ENCODE assay signal across 22 cellular contexts in genomic region chr2:196598846-196599245, GRCh38. TPM values are rescaled to one million over a fixed set of nuclear protein-coding genes. Genes with fewer than 3 reads are reported as not detected.
DNase-seq lines count a peak whose midpoint lies in the region; ATAC-seq and TF ChIP-seq lines count a peak whose summit lies in the region.
"Had no signal": no experiment of that assay in that cellular context is flagged by ENCODE, and none has a peak within 500 bp of the region (broad histone marks: within the 10 kb centered on the region; RNA-seq: fewer than 3 reads in every experiment).

No MANE protein-coding gene starts in this region.

- H3K27me3 ChIP-seq in IMR-90 (ENCODE audit: control insufficient read depth, insufficient read depth, low read length), result no peaks in the 10 kb centered on the region
- no peaks in the 10 kb centered on the region for H3K27me3 ChIP-seq in aorta (ENCODE audit: control insufficient read depth in 1 of 2, insufficient read depth in 2 of 2, low read length in 1 of 2)

- H3K27me3 Mint-ChIP-seq in chondrocyte (ENCODE audit: low read depth) (no peaks in the 10 kb centered on the region), osteocyte (ENCODE audit: unreplicated experiment) (no peaks in the 10 kb centered on the region)

- no peak overlapping the region for H3K23ac ChIP-seq in IMR-90 (ENCODE audit: low read depth, low read length)

- intact Hi-C loops in IMR-90 (cut with micrococcal nuclease) (no loop called here), aorta (cut with DNase I) (loop anchor here in 1 of 2 donors (10.0 kb wide), 1 partner anchor 304 kb away; no protein-coding TSS in a partner anchor)

- H2BK5ac ChIP-seq in IMR-90 (ENCODE audit: low read depth, low read length, poor library complexity, severe bottlenecking), result no peak overlapping the region

- H3K4me3 Mint-ChIP-seq in chondrocyte (ENCODE audit: unreplicated experiment) (no peak overlapping the region), osteocyte (ENCODE audit: unreplicated experiment) (no peak overlapping the region)
- H3K4me3 Mint-ChIP-seq: CD4-positive, alpha-beta T cell had no signal

- H4K91ac ChIP-seq in IMR-90 (ENCODE audit: insufficient read depth, low read depth, low read length), result no peak overlapping the region

- H4K5ac ChIP-seq in IMR-90 (ENCODE audit: low read depth, low read length), result no peak overlapping the region

- H3K4me2 ChIP-seq in IMR-90 (ENCODE audit: low read depth, low read length), result no peak overlapping the region
- H3K4me2 ChIP-seq: BLaER1 treated with 17β-estradiol and CSF1 and Interleukin-3, amounts not matched to agents 10 nM and 100 nM had no signal

- no peak overlapping the region for H2BK120ac ChIP-seq in IMR-90 (ENCODE audit: low read depth, low read length)

- in situ Hi-C loops in IMR-90 (cut with MboI; ENCODE audit: low sequenced_read_pairs), result no loop called here

- no peak overlapping the region for H2AK9ac ChIP-seq in IMR-90 (replicated peaks; ENCODE audit: low read depth, low read length, poor library complexity)

- no peak overlapping the region for H2BK15ac ChIP-seq in IMR-90 (ENCODE audit: low read depth, low read length)

- H3K9me3 ChIP-seq in IMR-90 (ENCODE audit: control insufficient read depth, insufficient read depth, low read length) (no peaks in the 10 kb centered on the region), aorta (ENCODE audit: control insufficient read depth, low read length) (no peaks in the 10 kb centered on the region)
- H3K9me3 ChIP-seq: BLaER1 treated with 17β-estradiol and CSF1 and Interleukin-3, amounts not matched to agents 10 nM and 100 nM had no signal

- no peak overlapping the region for H3K9ac ChIP-seq in IMR-90 (ENCODE audit: low read depth, low read length)
- H3K9ac ChIP-seq: BLaER1 treated with 17β-estradiol and CSF1 and Interleukin-3, amounts not matched to agents 10 nM and 100 nM had no signal

- H3K14ac ChIP-seq in IMR-90 (replicated peaks; ENCODE audit: low read depth, low read length), result no peak overlapping the region

- H3K9me3 Mint-ChIP-seq in chondrocyte (ENCODE audit: low read depth), result no peaks in the 10 kb centered on the region
- no peaks in the 10 kb centered on the region for H3K9me3 Mint-ChIP-seq in osteocyte (ENCODE audit: unreplicated experiment)
- H3K9me3 Mint-ChIP-seq: CD4-positive, alpha-beta T cell had no signal

- H3K18ac ChIP-seq in IMR-90 (ENCODE audit: low read depth, low read length), result no peak overlapping the region

- H3K36me3 Mint-ChIP-seq in chondrocyte (ENCODE audit: low read depth) (no peaks in the 10 kb centered on the region), osteocyte (ENCODE audit: unreplicated experiment) (no peaks in the 10 kb centered on the region)

- CTCF ChIA-PET in IMR-90 (lab: Yijun Ruan, JAX), result no interaction called here

- no peak overlapping the region for H4K8ac ChIP-seq in IMR-90 (ENCODE audit: low read depth in 2 of 2, low read length in 2 of 2)

- ATAC-seq in IMR-90 (ENCODE audit: low read depth), result no peak
- ATAC-seq in aorta (ENCODE audit: low FRiP score), result no peak
- ATAC-seq: Panc1 had no signal

- H3K4me1 Mint-ChIP-seq in chondrocyte (ENCODE audit: low read depth) (peaks cover 45% of the 10 kb centered on the region), osteocyte (ENCODE audit: unreplicated experiment) (peaks cover 37% of the 10 kb centered on the region)

- H3K4me1 ChIP-seq in IMR-90 (ENCODE audit: control insufficient read depth, insufficient read depth, low read length) (peaks cover 5% of the 10 kb centered on the region), aorta (ENCODE audit: control insufficient read depth in 1 of 2, insufficient read depth in 2 of 2, low read length in 2 of 2) (peaks cover 0 to 2% of the 10 kb centered on the region in 2 donors)
- H3K4me1 ChIP-seq: BLaER1 treated with 17β-estradiol and CSF1 and Interleukin-3, amounts not matched to agents 10 nM and 100 nM had no signal

- H2AK5ac ChIP-seq in IMR-90 (ENCODE audit: low read depth, low read length), result no peak overlapping the region; the same call in 1 of the 2 replicates

- H3K79me1 ChIP-seq in IMR-90 (ENCODE audit: low read depth in 1 of 2, low read length in 2 of 2), result peaks cover 0 to under 1% of the 10 kb centered on the region in 2 experiments; a peak in 3 of 4 replicates

- H3K9me1 ChIP-seq in IMR-90 (ENCODE audit: insufficient read depth, low read length), result peaks cover 12% of the 10 kb centered on the region

- H3K27ac Mint-ChIP-seq in chondrocyte (ENCODE audit: unreplicated experiment) (peak overlapping the region; percentile 33), osteocyte (ENCODE audit: unreplicated experiment) (peak overlapping the region; percentile 36)
- H3K27ac Mint-ChIP-seq: CD4-positive, alpha-beta T cell had no signal

- no peak for TF ChIP-seq POLR2A in IMR-90 (IDR thresholded peaks at IDR 0.05; ENCODE audit: low read depth, low read length)

- no peak overlapping the region for H3K4me3 ChIP-seq in IMR-90 (ENCODE audit: insufficient read depth, low read depth, low read length)
- H3K4me3 ChIP-seq in aorta (ENCODE audit: low read length in 2 of 2), result no peak overlapping the region
- H3K4me3 ChIP-seq: BLaER1 treated with 17β-estradiol and CSF1 and Interleukin-3, amounts not matched to agents 10 nM and 100 nM; SK-N-MC had no signal

- no peak for TF ChIP-seq RAD21 in IMR-90 (IDR thresholded peaks at IDR 0.05; ENCODE audit: low read length)

- no peaks in the 10 kb centered on the region for H4K20me1 ChIP-seq in IMR-90 (ENCODE audit: insufficient read depth, low read length)
- H4K20me1 ChIP-seq: BLaER1 treated with 17β-estradiol and CSF1 and Interleukin-3, amounts not matched to agents 10 nM and 100 nM had no signal

- H3K36me3 ChIP-seq in IMR-90 (ENCODE audit: control insufficient read depth, insufficient read depth, low read length) (no peaks in the 10 kb centered on the region), aorta (ENCODE audit: control insufficient read depth in 1 of 2, insufficient read depth in 2 of 2, low read length in 1 of 2) (no peaks in the 10 kb centered on the region)
- H3K36me3 ChIP-seq: BLaER1 treated with 17β-estradiol and CSF1 and Interleukin-3, amounts not matched to agents 10 nM and 100 nM had no signal

- peak overlapping the region; percentile 5; the same call in 1 of the 2 replicates for H3K4ac ChIP-seq in IMR-90 (ENCODE audit: low read depth, low read length)

- H2BK20ac ChIP-seq in IMR-90 (ENCODE audit: low read depth, low read length), result no peak overlapping the region

- POLR2A ChIA-PET in IMR-90 (lab: Charles Lee; ENCODE audit: unreplicated experiment), result no interaction called here

- H3K56ac ChIP-seq in IMR-90 (ENCODE audit: extremely low read depth, insufficient read depth, low read length), result no peak overlapping the region

- H3K27ac ChIP-seq in IMR-90 (ENCODE audit: insufficient read depth, low read length), result no peak overlapping the region
- no peak overlapping the region for H3K27ac ChIP-seq in aorta (ENCODE audit: low read depth in 1 of 2, low read length in 2 of 2)
- H3K27ac ChIP-seq: BLaER1 treated with 17β-estradiol and CSF1 and Interleukin-3, amounts not matched to agents 10 nM and 100 nM; RWPE1; SK-N-MC had no signal

- DNase-seq in EH (ENCODE audit: low read depth), result peak; percentile 90
- DNase-seq in IMR-90, result peak; percentile 68
- no peak for DNase-seq in chondrocyte (ENCODE audit: low spot score)
- DNase-seq in osteocyte (ENCODE audit: extremely low spot score, unreplicated experiment), result no peak
- no peak for DNase-seq in NCI-H524 (lab: John Stamatoyannopoulos, UW)
- no peak for DNase-seq in HuH-7 (ENCODE audit: low spot score)
- DNase-seq in aorta, result no peak
- DNase-seq: 8988T; CD4-positive, alpha-beta T cell; COR-L47; DMS79; H7; KG1; MM.1S; NCI-H2029; NCI-H446 treated with DMSO at 0.1 percent for 48 hours; NCI-H526 treated with DMSO at 0.1 percent for 48 hours; SHP77 had no signal

- H2AFZ ChIP-seq in IMR-90 (replicated peaks; ENCODE audit: low read length, poor library complexity), result no peak overlapping the region

- BruUV-seq in IMR-90 (replicated peaks; lab: Mats Ljungman, UMichigan), result no TSS peak

- TF ChIP-seq CTCF in IMR-90 (conservative IDR thresholded peaks at IDR 0.05; ENCODE audit: low read depth, low read length), result no peak
- no peak for TF ChIP-seq CTCF in chondrocyte (IDR thresholded peaks at IDR 0.05)
- TF ChIP-seq CTCF in osteocyte (IDR thresholded peaks at IDR 0.05), result no peak

- dilution Hi-C loops in IMR-90 (cut with HindIII; ENCODE audit: low sequenced_read_pairs, unreplicated experiment), result no loop called here

TF ChIP-seq in IMR-90, 13 proteins besides CTCF, POLR2A, EP300 and RAD21 (continues in another document):
- TF ChIP-seq RFX5 (IDR thresholded peaks at IDR 0.05; ENCODE audit: low read depth, low read length), result no peak
- no peak for TF ChIP-seq MAZ (IDR thresholded peaks at IDR 0.05; ENCODE audit: borderline replicate concordance, low read depth, low read length)
- no peak for TF ChIP-seq CEBPB (IDR thresholded peaks at IDR 0.05; ENCODE audit: low read depth, low read length)
- TF ChIP-seq FOS (IDR thresholded peaks at IDR 0.05; ENCODE audit: low read depth, low read length), result no peak
- TF ChIP-seq MXI1 (IDR thresholded peaks at IDR 0.05; ENCODE audit: borderline replicate concordance, low read depth, low read length), result no peak
- TF ChIP-seq NFE2L2 (IDR thresholded peaks at IDR 0.05; ENCODE audit: low read depth, low read length), result no peak
- no peak for TF ChIP-seq RCOR1 (IDR thresholded peaks at IDR 0.05; ENCODE audit: insufficient replicate concordance, low read length)
- TF ChIP-seq CHD1 (IDR thresholded peaks at IDR 0.05; ENCODE audit: low read depth, low read length), result no peak

RNA-seq across cellular contexts. Expression of gene HECW2, which starts 5.5 kb away (rescaled TPM):
- total RNA-seq in IMR-90 (2012; rRNA removed) (4.7 and 6.9 TPM in 2 replicates), chondrocyte (22.3 to 23.8 TPM (median 22.5 TPM) in 3 replicates), osteocyte (25.6 and 26.5 TPM in 2 replicates), aorta (10 to 100 TPM in 1 of 2 donors, 1 to 10 TPM in 1; 8.7 to 13.3 TPM)
- polyA plus RNA-seq in IMR-90 (2012; rRNA removed) (1.5 TPM in 2 replicates), aorta (1 to 10 TPM; 1.5 to 2.5 TPM)
- polyA plus RNA-seq in IMR-90 (2012; cell fraction: cytosol; rRNA removed), result 0.29 and 0.46 TPM in 2 replicates
- 1.7 and 3.4 TPM in 2 replicates for polyA plus RNA-seq in IMR-90 (2012; cell fraction: nucleus; rRNA removed; ENCODE audit: low replicate concordance)

RNA-seq across cellular contexts. Expression of gene CCDC150, which starts 40.7 kb away (rescaled TPM):
- total RNA-seq in IMR-90 (2012; rRNA removed) (3.8 and 6.9 TPM in 2 replicates), chondrocyte (3.1 to 6.0 TPM (median 3.6 TPM) in 3 replicates), osteocyte (6.1 and 7.1 TPM in 2 replicates), aorta (1 to 10 TPM; 1.6 to 3.3 TPM)
- polyA plus RNA-seq in IMR-90 (2012; rRNA removed) (3.3 and 4.3 TPM in 2 replicates), aorta (under 1 TPM; 0.75 to 0.79 TPM)
- polyA plus RNA-seq in IMR-90 (2012; cell fraction: cytosol; rRNA removed), result 0.08 and 0.16 TPM in 2 replicates
- polyA plus RNA-seq in IMR-90 (2012; cell fraction: nucleus; rRNA removed; ENCODE audit: low replicate concordance), result 1.6 and 13.3 TPM in 2 replicates

Comparison
In these comparisons a context has a peak if more than half of its experiments do, and no peak if none do; other contexts are left out.
1. DNase-seq: peak in EH (single experiment) and IMR-90 (single experiment); none in chondrocyte (single experiment), osteocyte (single experiment), NCI-H524 (0 of 2), HuH-7 (single experiment) and aorta (0 of 2).